23 cellular contexts compared by ENCODE assay signal in genomic region chr11:130749216-130749615, GRCh38.
"Had no signal": no experiment of that assay in that cellular context is flagged by ENCODE, and none has a peak within 500 bp of the region (broad histone marks: within the 10 kb centered on the region; RNA-seq: fewer than 3 reads in every experiment).

No MANE protein-coding gene starts in this region.

- DNase-seq: IMR-90, Karpas-422, KG1, MG63, NCI-H1092 treated with DMSO at 0.1 percent for 48 hours, NCI-H1436, NCI-H187, NCI-H2029, NCI-H2081 treated with DMSO at 0.1 percent for 48 hours, NCI-H2171, NCI-H226, NCI-H446, NCI-H510A, NCI-H524 treated with DMSO at 0.1 percent for 48 hours, NCI-H69, NCI-H774, Right ventricle myocardium superior, RPMI8226, SIG-M5 had no signal

- H3K36me3 ChIP-seq: MG63, SJSA1 had no signal

- H3K4me1 ChIP-seq: SJSA1 had no signal

- H3K27me3 ChIP-seq: MG63, SJSA1 had no signal

- H3K27ac ChIP-seq: SJSA1, SK-N-MC had no signal

- FAIRE-seq: HepG2, RCC 7860 had no signal

- H3K9me3 ChIP-seq: SJSA1 had no signal

- H3K4me3 ChIP-seq: MG63, SJSA1, SK-N-MC had no signal

- ATAC-seq: HepG2 had no signal
